41 cellular contexts compared by ENCODE assay signal in the genomic region with DNA sequence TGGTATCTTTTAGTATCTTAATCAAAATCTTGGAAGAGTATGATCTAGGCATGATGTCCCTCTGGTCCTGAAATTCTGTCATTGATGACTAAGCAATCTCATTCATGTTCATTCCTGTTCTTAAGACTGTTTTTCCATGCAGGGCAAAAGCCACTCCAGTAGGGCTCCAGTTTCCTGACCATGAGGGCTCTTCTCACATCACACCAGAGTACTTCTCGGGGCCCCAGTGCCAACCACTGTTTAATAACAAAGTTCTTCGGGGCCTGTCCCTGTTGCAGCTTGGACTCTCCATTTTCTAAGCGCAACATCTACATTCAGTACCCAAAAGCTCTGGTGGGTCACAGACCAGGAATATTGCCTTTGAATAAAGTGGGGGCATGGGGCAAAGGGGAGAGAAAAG. TPM values are rescaled to one million over a fixed set of nuclear protein-coding genes. Genes with fewer than 3 reads are reported as not detected.
"Had no signal": no experiment of that assay in that cellular context is flagged by ENCODE, and none has a peak within 500 bp of the region (broad histone marks: within the 10 kb centered on the region; RNA-seq: fewer than 3 reads in every experiment).

No MANE protein-coding gene starts in this region.

- H3K36me3 Mint-ChIP-seq: activated CD4-positive, alpha-beta memory T cell treated with anti-CD3 and anti-CD28 coated beads for 36 hours; activated naive CD8-positive, alpha-beta T cell treated with anti-CD3 and anti-CD28 coated beads for 36 hours had no signal

- H3K4me1 ChIP-seq: adrenal gland, body of pancreas, breast epithelium had no signal

- H3K4me3 Mint-ChIP-seq: activated B cell treated with CpG ODN at 0.5 μM for 24 hours; activated CD4-positive, alpha-beta memory T cell treated with anti-CD3 and anti-CD28 coated beads for 36 hours; activated CD4-positive, alpha-beta T cell treated with anti-CD3 and anti-CD28 coated beads, Interleukin-2, amount 10 ng/mL, durations not matched to agents 24 days and 14 days; activated CD8-positive, alpha-beta T cell treated with anti-CD3 and anti-CD28 coated beads for 36 hours; activated naive CD4-positive, alpha-beta T cell treated with anti-CD3 and anti-CD28 coated beads for 36 hours; activated naive CD8-positive, alpha-beta T cell treated with anti-CD3 and anti-CD28 coated beads for 36 hours; activated T-cell treated with anti-CD3 and anti-CD28 coated beads, Interleukin-2, amount 50 U/mL, for 4 hours; activated T-cell treated with anti-CD3 and anti-CD28 coated beads, Interleukin-2, amount 50 U/mL, for 72 hours; activated T-helper 1 cell treated with anti-CD3 and anti-CD28 coated beads, Interleukin-12 subunit alpha, Interleukin-12 subunit beta, Interleukin-2, Interleukin-4 antibody, amounts not matched to agents 30 ng/mL and 10 ng/mL and 1 ng/mL, durations not matched to agents 14 hours and 24 hours and 36 hours; activated T-helper 17 cell treated with anti-CD3 and anti-CD28 coated beads, Interleukin-2, amount 50 U/mL, for 72 hours; central memory CD8-positive, alpha-beta T cell; T-helper 1 cell treated with Interleukin-12 subunit alpha and Interleukin-12 subunit beta and Interleukin-4 antibody, amounts not matched to agents 30 μg/mL and 1 μg/mL, for 36 hours; T-helper 2 cell treated with Interferon-gamma antibody and Interleukin-4, amounts not matched to agents 5 μg/mL and 100 μg/mL, for 36 hours had no signal

- H3K9me3 Mint-ChIP-seq: activated B cell treated with CpG ODN at 0.5 μM for 24 hours; activated CD4-positive, alpha-beta memory T cell treated with anti-CD3 and anti-CD28 coated beads for 36 hours; activated CD4-positive, alpha-beta T cell treated with anti-CD3 and anti-CD28 coated beads, Interleukin-2, amount 10 ng/mL, durations not matched to agents 24 days and 14 days; activated CD8-positive, alpha-beta T cell treated with anti-CD3 and anti-CD28 coated beads for 36 hours; activated naive CD4-positive, alpha-beta T cell treated with anti-CD3 and anti-CD28 coated beads for 36 hours; activated naive CD4-positive, alpha-beta T cell treated with anti-CD3 and anti-CD28 coated beads, Interleukin-2, amount 50 U/mL, for 72 hours; activated naive CD8-positive, alpha-beta T cell treated with anti-CD3 and anti-CD28 coated beads for 36 hours; activated T-cell treated with anti-CD3 and anti-CD28 coated beads, Interleukin-2, amount 50 U/mL, for 4 hours; activated T-cell treated with anti-CD3 and anti-CD28 coated beads, Interleukin-2, amount 50 U/mL, for 72 hours; activated T-helper 1 cell treated with anti-CD3 and anti-CD28 coated beads, Interleukin-12 subunit alpha, Interleukin-12 subunit beta, Interleukin-2, Interleukin-4 antibody, amounts not matched to agents 30 ng/mL and 10 ng/mL and 1 ng/mL, durations not matched to agents 14 hours and 24 hours and 36 hours; activated T-helper 17 cell treated with anti-CD3 and anti-CD28 coated beads, Interleukin-2, amount 50 U/mL, for 72 hours; central memory CD8-positive, alpha-beta T cell; T-helper 1 cell treated with Interleukin-12 subunit alpha and Interleukin-12 subunit beta and Interleukin-4 antibody, amounts not matched to agents 30 μg/mL and 1 μg/mL, for 36 hours; T-helper 2 cell treated with Interferon-gamma antibody and Interleukin-4, amounts not matched to agents 5 μg/mL and 100 μg/mL, for 36 hours had no signal

- ATAC-seq: activated CD8-positive, alpha-beta T cell treated with anti-CD3 and anti-CD28 coated beads for 36 hours; activated naive CD4-positive, alpha-beta T cell treated with anti-CD3 and anti-CD28 coated beads, Interleukin-2, amount 50 U/mL, for 72 hours; activated T-cell treated with anti-CD3 and anti-CD28 coated beads, Interleukin-2, amount 50 U/mL, for 4 hours; activated T-cell treated with anti-CD3 and anti-CD28 coated beads, Interleukin-2, amount 50 U/mL, for 72 hours; activated T-helper 17 cell treated with anti-CD3 and anti-CD28 coated beads, Interleukin-2, amount 50 U/mL, for 72 hours; body of pancreas had no signal

- DNase-seq: activated B cell treated with CpG ODN at 0.5 μM for 24 hours; activated CD4-positive, alpha-beta memory T cell treated with anti-CD3 and anti-CD28 coated beads for 36 hours; activated CD4-positive, alpha-beta T cell treated with anti-CD3 and anti-CD28 coated beads for 4 hours; activated CD4-positive, alpha-beta T cell treated with anti-CD3 and anti-CD28 coated beads, Interleukin-2, amount 10 ng/mL, durations not matched to agents 24 days and 14 days; activated CD4-positive, alpha-beta T cell treated with anti-CD3 and anti-CD28 coated beads, Interleukin-2, amount 50 U/mL, for 1 hour; activated CD4-positive, alpha-beta T cell treated with anti-CD3 and anti-CD28 coated beads, Interleukin-2, amount 50 U/mL, for 4 hours; activated CD4-positive, CD25-positive, alpha-beta regulatory T cell treated with anti-CD3 and anti-CD28 coated beads, Interleukin-2, amount 50 U/mL, for 72 hours; activated CD8-positive, alpha-beta memory T cell treated with anti-CD3 and anti-CD28 coated beads, Interleukin-2, amount 50 U/mL, for 4 hours; activated CD8-positive, alpha-beta T cell treated with anti-CD3 and anti-CD28 coated beads for 36 hours; activated effector memory CD4-positive, alpha-beta T cell treated with anti-CD3 and anti-CD28 coated beads, Interleukin-2, amount 50 U/mL, for 16 hours; activated gamma-delta T cell treated with Interleukin-2 at 50 U/mL for 16 hours; activated naive CD4-positive, alpha-beta T cell; activated naive CD4-positive, alpha-beta T cell treated with anti-CD3 and anti-CD28 coated beads for 36 hours; activated naive CD4-positive, alpha-beta T cell treated with anti-CD3 and anti-CD28 coated beads, Interleukin-2, amount 50 U/mL, for 16 hours; activated naive CD8-positive, alpha-beta T cell treated with anti-CD3 and anti-CD28 coated beads for 36 hours; activated T-cell treated with anti-CD3 and anti-CD28 coated beads for 4 hours; activated T-cell treated with anti-CD3 and anti-CD28 coated beads, Interleukin-2, amount 50 U/mL, for 1 hour; activated T-cell treated with anti-CD3 and anti-CD28 coated beads, Interleukin-2, amount 50 U/mL, for 4 hours; activated T-cell treated with anti-CD3 and anti-CD28 coated beads, Interleukin-2, amount 50 U/mL, for 72 hours; adrenal gland; amniotic stem cell; aorta; body of pancreas; brain microvascular endothelial cell; caudate nucleus; cerebellar nuclear complex; T-helper 1 cell; T-helper 2 cell; T-helper 9 cell had no signal

- H3K27ac Mint-ChIP-seq: activated B cell treated with CpG ODN at 0.5 μM for 24 hours; activated CD4-positive, alpha-beta memory T cell treated with anti-CD3 and anti-CD28 coated beads for 36 hours; activated CD4-positive, alpha-beta T cell treated with anti-CD3 and anti-CD28 coated beads, Interleukin-2, amount 10 ng/mL, durations not matched to agents 24 days and 14 days; activated CD8-positive, alpha-beta T cell treated with anti-CD3 and anti-CD28 coated beads for 36 hours; activated naive CD4-positive, alpha-beta T cell treated with anti-CD3 and anti-CD28 coated beads for 36 hours; activated naive CD4-positive, alpha-beta T cell treated with anti-CD3 and anti-CD28 coated beads, Interleukin-2, amount 50 U/mL, for 72 hours; activated naive CD8-positive, alpha-beta T cell treated with anti-CD3 and anti-CD28 coated beads for 36 hours; activated T-cell treated with anti-CD3 and anti-CD28 coated beads, Interleukin-2, amount 50 U/mL, for 72 hours; activated T-helper 1 cell treated with anti-CD3 and anti-CD28 coated beads, Interleukin-12 subunit alpha, Interleukin-12 subunit beta, Interleukin-2, Interleukin-4 antibody, amounts not matched to agents 30 ng/mL and 10 ng/mL and 1 ng/mL, durations not matched to agents 14 hours and 24 hours and 36 hours; activated T-helper 17 cell treated with anti-CD3 and anti-CD28 coated beads, Interleukin-2, amount 50 U/mL, for 72 hours; T-helper 1 cell treated with Interleukin-12 subunit alpha and Interleukin-12 subunit beta and Interleukin-4 antibody, amounts not matched to agents 30 μg/mL and 1 μg/mL, for 36 hours; T-helper 2 cell treated with Interferon-gamma antibody and Interleukin-4, amounts not matched to agents 5 μg/mL and 100 μg/mL, for 36 hours had no signal

- H3K4me1 Mint-ChIP-seq: activated CD4-positive, alpha-beta T cell treated with anti-CD3 and anti-CD28 coated beads, Interleukin-2, amount 10 ng/mL, durations not matched to agents 24 days and 14 days; activated naive CD8-positive, alpha-beta T cell treated with anti-CD3 and anti-CD28 coated beads for 36 hours; activated T-helper 17 cell treated with anti-CD3 and anti-CD28 coated beads, Interleukin-2, amount 50 U/mL, for 72 hours; central memory CD8-positive, alpha-beta T cell had no signal

- H3K27me3 ChIP-seq: body of pancreas, breast epithelium had no signal

- H3K4me3 ChIP-seq: adrenal gland, body of pancreas, breast epithelium, cardiac muscle cell had no signal

- H3K36me3 ChIP-seq: adrenal gland, brain microvascular endothelial cell, breast epithelium, cardiac muscle cell had no signal

- FAIRE-seq: astrocyte, TTC549 had no signal

- H3K9me3 ChIP-seq: adrenal gland, body of pancreas, breast epithelium had no signal

- H3K27ac ChIP-seq: adrenal gland, body of pancreas, brain microvascular endothelial cell, breast epithelium, cardiac muscle cell, VCaP had no signal

RNA-seq across cellular contexts. Expression of a gene that starts 52.0 kb away (rescaled TPM):
- total RNA-seq: activated CD4-positive, alpha-beta memory T cell treated with anti-CD3 and anti-CD28 coated beads for 36 hours; activated CD4-positive, alpha-beta T cell treated with anti-CD3 and anti-CD28 coated beads, Interleukin-2, amount 10 ng/mL, durations not matched to agents 24 days and 14 days; activated CD8-positive, alpha-beta memory T cell treated with anti-CD3 and anti-CD28 coated beads for 36 hours; activated CD8-positive, alpha-beta T cell treated with anti-CD3 and anti-CD28 coated beads for 36 hours; activated naive CD4-positive, alpha-beta T cell treated with anti-CD3 and anti-CD28 coated beads for 36 hours; activated naive CD4-positive, alpha-beta T cell treated with anti-CD3 and anti-CD28 coated beads, Interleukin-2, amount 50 U/mL, for 72 hours; activated naive CD8-positive, alpha-beta T cell treated with anti-CD3 and anti-CD28 coated beads for 36 hours; activated T-cell treated with anti-CD3 and anti-CD28 coated beads, Interleukin-2, amount 50 U/mL, for 4 hours; activated T-cell treated with anti-CD3 and anti-CD28 coated beads, Interleukin-2, amount 50 U/mL, for 72 hours; activated T-helper 1 cell treated with anti-CD3 and anti-CD28 coated beads, Interleukin-12 subunit alpha, Interleukin-12 subunit beta, Interleukin-2, Interleukin-4 antibody, amounts not matched to agents 30 ng/mL and 10 ng/mL and 1 ng/mL, durations not matched to agents 14 hours and 24 hours and 36 hours; activated T-helper 17 cell treated with anti-CD3 and anti-CD28 coated beads, Interleukin-2, amount 50 U/mL, for 72 hours; astrocyte had no signal
- polyA plus RNA-seq: aorta had no signal
